ENCODE assay signal across 13 cellular contexts in genomic region chr18:2967820-2968219, GRCh38. TPM values are rescaled to one million over a fixed set of nuclear protein-coding genes. Genes with fewer than 3 reads are reported as not detected.
DNase-seq lines count a peak whose midpoint lies in the region; ATAC-seq and TF ChIP-seq lines count a peak whose summit lies in the region.
"Had no signal": no experiment of that assay in that cellular context is flagged by ENCODE, and none has a peak within 500 bp of the region (broad histone marks: within the 10 kb centered on the region; RNA-seq: fewer than 3 reads in every experiment).

No MANE protein-coding gene starts in this region.

- intact Hi-C loops in gastrocnemius medialis (cut with DNase I; ENCODE audit: low total_unique reads), result no loop called here

- peaks cover 22% of the 10 kb centered on the region for H3K4me1 Mint-ChIP-seq in endodermal cell

- ATAC-seq in gastrocnemius medialis (no peak), GM19023 (IDR thresholded peaks at IDR 0.05; ENCODE audit: unreplicated experiment) (no peak)
- ATAC-seq: esophagus mucosa had no signal

- H3K9me2 ChIP-seq in Karpas-422 (replicated peaks; ENCODE audit: insufficient read depth, low read length), result no peaks in the 10 kb centered on the region

- in situ Hi-C loops in gastrocnemius medialis (cut with MboI; ENCODE audit: low sequenced_read_pairs in 4 of 4), result no loop called here

- H3K4me2 ChIP-seq in OCI-LY3 (ENCODE audit: low read length) (peak overlapping the region; percentile 72), Karpas-422 (ENCODE audit: low read depth, low read length, poor library complexity, severe bottlenecking) (no peak overlapping the region)

- H3K27ac Mint-ChIP-seq in endodermal cell, result peak overlapping the region; percentile 84

- H3K27me3 ChIP-seq in OCI-LY3 (ENCODE audit: low read depth, low read length), result no peaks in the 10 kb centered on the region
- no peaks in the 10 kb centered on the region for H3K27me3 ChIP-seq in endodermal cell (ENCODE audit: control insufficient read depth, insufficient read depth, low read length, poor library complexity, severe bottlenecking)
- no peaks in the 10 kb centered on the region for H3K27me3 ChIP-seq in gastrocnemius medialis
- no peaks in the 10 kb centered on the region; the same call in 1 of the 2 replicates for H3K27me3 ChIP-seq in Karpas-422 (ENCODE audit: low read length)

- TF ChIP-seq CTCF in OCI-LY3 (IDR thresholded peaks at IDR 0.05; ENCODE audit: low read depth, low read length) (no peak), endodermal cell (conservative IDR thresholded peaks at IDR 0.05) (no peak), gastrocnemius medialis (IDR thresholded peaks at IDR 0.05 in 4 of 5, conservative IDR thresholded peaks at IDR 0.05 in 1 of 5) (no peak)

- H3K9ac ChIP-seq in OCI-LY3 (ENCODE audit: low read length) (peak overlapping the region; percentile 87), endodermal cell (ENCODE audit: extremely low read depth, low read length, poor library complexity, severe bottlenecking) (no peak overlapping the region), Karpas-422 (ENCODE audit: low read length) (no peak overlapping the region)

- no peaks in the 10 kb centered on the region for H3K9me3 Mint-ChIP-seq in endodermal cell
- H3K9me3 Mint-ChIP-seq: T-helper 1 cell treated with Interleukin-12 subunit alpha and Interleukin-12 subunit beta and Interleukin-4 antibody, amounts not matched to agents 30 μg/mL and 1 μg/mL, for 36 hours had no signal

- H3K9me3 ChIP-seq in OCI-LY3 (ENCODE audit: insufficient read depth, low read length) (no peaks in the 10 kb centered on the region), endodermal cell (ENCODE audit: control insufficient read depth, low read length) (no peaks in the 10 kb centered on the region), gastrocnemius medialis (no peaks in the 10 kb centered on the region), Karpas-422 (ENCODE audit: low read length) (no peaks in the 10 kb centered on the region)

- H3K27ac ChIP-seq in OCI-LY3 (ENCODE audit: low read length) (peak overlapping the region; percentile 99), endodermal cell (ENCODE audit: low read depth, low read length) (no peak overlapping the region), gastrocnemius medialis (peak overlapping the region in 3 of 4 donors; percentile 18 to 33 (median 25)), Karpas-422 (ENCODE audit: low read length) (no peak overlapping the region)

- DNase-seq in NCI-H82 (lab: John Stamatoyannopoulos, UW), result peak; percentile 28
- no peak for DNase-seq in NCI-H82 treated with DMSO at 0.1 percent for 48 hours (lab: John Stamatoyannopoulos, UW; ENCODE audit: unreplicated experiment)
- DNase-seq in endodermal cell, result no peak
- DNase-seq in gastrocnemius medialis, result no peak
- no peak for DNase-seq in globus pallidus (ENCODE audit: low spot score)
- DNase-seq in Karpas-422, result no peak
- DNase-seq: activated CD8-positive, alpha-beta memory T cell treated with anti-CD3 and anti-CD28 coated beads, Interleukin-2, amount 50 U/mL, for 48 hours; DND-41; stimulated activated naive CD4-positive, alpha-beta T cell had no signal

- H3K4me3 Mint-ChIP-seq in endodermal cell, result no peak overlapping the region

- no peaks in the 10 kb centered on the region for H3K36me3 Mint-ChIP-seq in endodermal cell (ENCODE audit: low read depth)

- H3K4me3 ChIP-seq in OCI-LY3 (ENCODE audit: low read length) (peak overlapping the region; percentile 43), endodermal cell (ENCODE audit: low read length) (no peak overlapping the region), gastrocnemius medialis (no peak overlapping the region), Karpas-422 (ENCODE audit: low read length) (no peak overlapping the region)

- H4K20me1 ChIP-seq in OCI-LY3 (ENCODE audit: insufficient read depth, low read length), result no peaks in the 10 kb centered on the region
- H4K20me1 ChIP-seq in Karpas-422 (ENCODE audit: insufficient read depth, low read depth, low read length), result peaks cover 12% of the 10 kb centered on the region

- H3K36me3 ChIP-seq in OCI-LY3 (replicated peaks; ENCODE audit: low read depth, low read length) (peaks cover 10% of the 10 kb centered on the region), endodermal cell (ENCODE audit: control insufficient read depth, insufficient read depth, low read length) (no peaks in the 10 kb centered on the region), gastrocnemius medialis (no peaks in the 10 kb centered on the region), Karpas-422 (ENCODE audit: insufficient read depth, low read length) (no peaks in the 10 kb centered on the region)

- no peak for TF ChIP-seq POLR2A in gastrocnemius medialis (IDR thresholded peaks at IDR 0.05)

- H3K4me1 ChIP-seq in OCI-LY3 (ENCODE audit: low read length), result peaks cover 100% of the 10 kb centered on the region
- H3K4me1 ChIP-seq in endodermal cell (ENCODE audit: control insufficient read depth, insufficient read depth, low read length), result no peaks in the 10 kb centered on the region
- H3K4me1 ChIP-seq in gastrocnemius medialis, result peaks cover 16 to 36% of the 10 kb centered on the region in 2 donors
- H3K4me1 ChIP-seq in Karpas-422 (ENCODE audit: low read length), result peaks cover 60% of the 10 kb centered on the region

- H2AFZ ChIP-seq in OCI-LY3 (ENCODE audit: low read depth, low read length) (no peak overlapping the region), Karpas-422 (ENCODE audit: low read length) (no peak overlapping the region)

- H3K27me3 Mint-ChIP-seq in endodermal cell (ENCODE audit: insufficient read depth), result no peaks in the 10 kb centered on the region

- WGBS in endodermal cell (ENCODE audit: insufficient coverage in 1 of 2, insufficient read length in 1 of 2), 2 experiments, result 83 to 92% methylated on average over 5 to 8 of the region's 8 CpGs

- H3K79me2 ChIP-seq in OCI-LY3 (ENCODE audit: low read length), result peaks cover 83% of the 10 kb centered on the region
- peaks cover 2% of the 10 kb centered on the region; the same call in 1 of the 2 replicates for H3K79me2 ChIP-seq in Karpas-422 (ENCODE audit: low read length)

RNA-seq across cellular contexts. Expression of gene LPIN2, which starts 45.1 kb away (rescaled TPM):
- total RNA-seq in endodermal cell, result 10 to 100 TPM; 22.9 to 31.8 TPM
- 22.0 TPM for polyA plus RNA-seq in endodermal cell (2013, experiment 1 of 2)
- polyA plus RNA-seq in endodermal cell (2013, experiment 2 of 2), result 24.4 TPM
- total RNA-seq in gastrocnemius medialis, result 1 to 10 TPM; 4.9 to 9.1 (median 8.2) TPM
- total RNA-seq in Karpas-422 (2014; rRNA removed; shearing (Covaris generic); ENCODE audit: low replicate concordance), result 8.5 and 13.7 TPM in 2 replicates

Comparison
In these comparisons a context has a peak if more than half of its experiments do, and no peak if none do; other contexts are left out.
1. H3K27ac ChIP-seq: peak in OCI-LY3 (single experiment) and gastrocnemius medialis (3 of 4); none in endodermal cell (single experiment) and Karpas-422 (single experiment).